Comparison of ENCODE assay signal across 20 cellular contexts in the genomic region with DNA sequence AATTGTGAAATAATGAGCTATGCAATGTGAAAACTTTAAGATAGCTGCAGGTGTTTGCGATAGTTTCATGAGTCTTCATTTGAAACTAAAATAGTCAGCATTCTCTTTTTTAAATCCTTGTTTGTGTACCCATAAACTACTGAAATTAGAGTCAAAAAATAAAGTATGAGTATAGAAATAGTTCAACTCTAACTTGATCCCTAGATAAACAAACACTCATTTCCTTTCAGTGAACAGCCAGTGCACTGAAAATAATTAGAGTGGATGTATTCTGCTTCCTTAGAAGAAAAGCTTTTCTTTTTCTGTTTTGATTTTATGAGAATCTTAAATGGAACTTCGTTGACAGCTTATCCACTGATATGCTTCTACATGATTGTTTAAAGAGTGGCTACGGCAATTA.
DNase-seq lines count a peak whose midpoint lies in the region; ATAC-seq, FAIRE-seq and TF ChIP-seq lines count a peak whose summit lies in the region.
"Had no signal": no experiment of that assay in that cellular context is flagged by ENCODE, and none has a peak within 500 bp of the region (broad histone marks: within the 10 kb centered on the region; RNA-seq: fewer than 3 reads in every experiment).

No MANE protein-coding gene starts in this region.

- no peaks in the 10 kb centered on the region for H4K20me1 ChIP-seq in KMS-11 (ENCODE audit: insufficient read depth)
- H4K20me1 ChIP-seq in endothelial cell of umbilical vein (replicated peaks; ENCODE audit: control insufficient read depth, extremely low read depth, insufficient read depth, low read length), result no peaks in the 10 kb centered on the region

- BruUV-seq in endothelial cell of umbilical vein (replicated peaks; lab: Mats Ljungman, UMichigan), result no TSS peak

- H3K4me2 ChIP-seq in KMS-11 (peak overlapping the region; percentile 63), endothelial cell of umbilical vein (ENCODE audit: insufficient read depth, low read length) (peak overlapping the region; percentile 72)

- peak overlapping the region; percentile 60 for H2AFZ ChIP-seq in KMS-11 (ENCODE audit: low read depth)
- H2AFZ ChIP-seq in endothelial cell of umbilical vein (ENCODE audit: low read depth, low read length), result peak overlapping the region; percentile 50

- dilution Hi-C loops in endothelial cell of umbilical vein (cut with MboI; ENCODE audit: extremely low pct_ligation_motif_present, low sequenced_read_pairs), result no loop called here

- peaks cover 94% of the 10 kb centered on the region for H3K4me1 ChIP-seq in KMS-11 (ENCODE audit: low read depth, poor library complexity, severe bottlenecking)
- H3K4me1 ChIP-seq in endothelial cell of umbilical vein (ENCODE audit: control insufficient read depth, extremely low read depth, insufficient read depth, low read length), result peaks cover 24% of the 10 kb centered on the region
- H3K4me1 ChIP-seq: BE2C had no signal

- H3K36me3 ChIP-seq in KMS-11 (ENCODE audit: insufficient read depth) (no peaks in the 10 kb centered on the region), endothelial cell of umbilical vein (ENCODE audit: control insufficient read depth in 2 of 2, extremely low read depth in 1 of 2, insufficient read depth in 2 of 2, low read length in 2 of 2) (no peaks in the 10 kb centered on the region)
- H3K36me3 ChIP-seq: BE2C had no signal

- intact Hi-C loops in endothelial cell of umbilical vein (cut with micrococcal nuclease), result loop anchor here (5.0 kb wide), 1 partner anchor 325 kb away; no protein-coding TSS in a partner anchor

- no peak overlapping the region for H3K4me3 ChIP-seq in KMS-11 (IDR thresholded peaks at IDR 0.05; ENCODE audit: insufficient read depth, low read depth, low read length)
- H3K4me3 ChIP-seq in endothelial cell of umbilical vein (replicated peaks in 1 of 3; ENCODE audit: insufficient read depth in 1 of 3, low read depth in 1 of 3, low read length in 3 of 3), result no peak overlapping the region
- H3K4me3 ChIP-seq: GM12878 had no signal

- peak overlapping the region; percentile 86 for H3K27ac ChIP-seq in KMS-11
- H3K27ac ChIP-seq in endothelial cell of umbilical vein (ENCODE audit: insufficient read depth, low read depth, low read length), result peak overlapping the region; percentile 16
- H3K27ac ChIP-seq: C4-2B had no signal

- no peak for TF ChIP-seq CTCF in KMS-11 (conservative IDR thresholded peaks at IDR 0.05; ENCODE audit: low read depth, low read length)
- no peak for TF ChIP-seq CTCF in endothelial cell of umbilical vein (IDR thresholded peaks at IDR 0.05; ENCODE audit: extremely low read depth in 1 of 2, insufficient read depth in 1 of 2, low read depth in 1 of 2, low read length in 2 of 2)

- H3K27me3 ChIP-seq in KMS-11 (ENCODE audit: insufficient read depth, low read depth), result no peaks in the 10 kb centered on the region
- no peaks in the 10 kb centered on the region for H3K27me3 ChIP-seq in endothelial cell of umbilical vein (ENCODE audit: control insufficient read depth in 2 of 2, insufficient read depth in 2 of 2, low read length in 2 of 2)
- H3K27me3 ChIP-seq: BE2C had no signal

- H3K79me2 ChIP-seq in KMS-11 (ENCODE audit: insufficient read depth, low read depth) (no peaks in the 10 kb centered on the region), endothelial cell of umbilical vein (ENCODE audit: control insufficient read depth, insufficient read depth, low read length) (no peaks in the 10 kb centered on the region)

- DNase-seq in DMS53 treated with DMSO at 0.1 percent for 48 hours (lab: John Stamatoyannopoulos, UW; ENCODE audit: unreplicated experiment) (peak; percentile 21), RPMI8226 (peak; percentile 48), endothelial cell of umbilical vein (ENCODE audit: low read depth, low spot score) (peak; percentile 68), superior temporal gyrus (ENCODE audit: extremely low spot score) (no peak)
- DNase-seq: ACHN; BE2C; CD4-positive, alpha-beta memory T cell; DMS153; DND-41; EL; GOT3; H9; KBM-7 had no signal

- CTCF ChIA-PET in endothelial cell of umbilical vein (lab: Charles Lee), result interaction anchor here (0.7 to 3.1 kb wide), 16 partner anchors 11 to 831 kb away, joined by 3 to 17 read pairs (median 3); no protein-coding TSS in a partner anchor

- no peak for TF ChIP-seq POLR2A in endothelial cell of umbilical vein (IDR thresholded peaks at IDR 0.05; ENCODE audit: low read depth, low read length)

- FAIRE-seq in endothelial cell of umbilical vein (lab: Jason Lieb, UNC), result peak; percentile 62
- FAIRE-seq: A204.1, GM12878, HepG2 had no signal

- POLR2A ChIA-PET in endothelial cell of umbilical vein (lab: Charles Lee), result no interaction called here

- no peaks in the 10 kb centered on the region for H3K9me3 ChIP-seq in endothelial cell of umbilical vein (replicated peaks; ENCODE audit: control insufficient read depth, insufficient read depth, low read length)
- H3K9me3 ChIP-seq: BE2C had no signal

- peak overlapping the region; percentile 31; the same call in 1 of the 2 replicates for H3K9ac ChIP-seq in KMS-11
- no peak overlapping the region for H3K9ac ChIP-seq in endothelial cell of umbilical vein (replicated peaks; ENCODE audit: extremely low read depth, insufficient read depth, low read length)

- no peaks in the 10 kb centered on the region for H3K9me1 ChIP-seq in endothelial cell of umbilical vein (replicated peaks; ENCODE audit: control insufficient read depth, extremely low read depth, insufficient read depth, low read length)

- no peak for ATAC-seq in GM21825 (IDR thresholded peaks at IDR 0.05; ENCODE audit: unreplicated experiment)
- ATAC-seq in GM18870 (IDR thresholded peaks at IDR 0.05; ENCODE audit: unreplicated experiment), result no peak
- ATAC-seq: GM12878, HepG2 had no signal

TF ChIP-seq in endothelial cell of umbilical vein, 7 proteins besides CTCF, POLR2A, EP300 and RAD21:
- no peak for TF ChIP-seq GATA2 (IDR thresholded peaks at IDR 0.05; ENCODE audit: insufficient read depth, insufficient read length, low read depth, low read length)
- TF ChIP-seq JUN (IDR thresholded peaks at IDR 0.05; ENCODE audit: borderline replicate concordance, insufficient read depth, insufficient read length, low read depth), result no peak
